ENCODE assay signal across 1 cellular context in the genomic region with DNA sequence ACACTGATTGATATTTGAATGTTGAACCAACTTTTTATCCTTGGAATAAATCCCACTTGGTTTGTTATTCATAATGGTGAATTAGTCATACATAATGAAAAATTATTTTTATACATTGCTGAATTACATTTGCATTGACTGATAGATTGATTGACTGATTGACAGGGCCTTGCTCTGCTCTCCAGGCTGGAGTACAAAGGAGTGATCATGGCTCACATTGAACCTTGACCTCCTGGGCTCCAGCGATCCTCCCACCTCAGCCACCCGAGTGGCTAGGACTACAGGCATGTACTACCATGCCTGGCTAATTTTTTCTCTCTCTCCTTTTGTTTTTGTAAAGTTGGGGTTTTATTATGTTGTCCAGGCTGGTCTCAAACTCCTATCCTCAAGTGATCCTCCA.
TF ChIP-seq lines count a peak whose summit lies in the region.

No MANE protein-coding gene starts in this region.

TF ChIP-seq in HepG2, 621 proteins besides CTCF, POLR2A, EP300 and RAD21 (continued from another document):
- TF ChIP-seq, protein P1, sequence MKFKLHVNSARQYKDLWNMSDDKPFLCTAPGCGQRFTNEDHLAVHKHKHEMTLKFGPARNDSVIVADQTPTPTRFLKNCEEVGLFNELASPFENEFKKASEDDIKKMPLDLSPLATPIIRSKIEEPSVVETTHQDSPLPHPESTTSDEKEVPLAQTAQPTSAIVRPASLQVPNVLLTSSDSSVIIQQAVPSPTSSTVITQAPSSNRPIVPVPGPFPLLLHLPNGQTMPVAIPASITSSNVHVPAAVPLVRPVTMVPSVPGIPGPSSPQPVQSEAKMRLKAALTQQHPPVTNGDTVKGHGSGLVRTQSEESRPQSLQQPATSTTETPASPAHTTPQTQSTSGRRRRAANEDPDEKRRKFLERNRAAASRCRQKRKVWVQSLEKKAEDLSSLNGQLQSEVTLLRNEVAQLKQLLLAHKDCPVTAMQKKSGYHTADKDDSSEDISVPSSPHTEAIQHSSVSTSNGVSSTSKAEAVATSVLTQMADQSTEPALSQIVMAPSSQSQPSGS (CRISPR knock-in tag; IDR thresholded peaks at IDR 0.05), result no peak
- no peak for TF ChIP-seq RARG (CRISPR knock-in tag; IDR thresholded peaks at IDR 0.05; ENCODE audit: low read depth)
